ENCODE assay signal across 8 cellular contexts in genomic region chr16:10256855-10257641, GRCh38.
DNase-seq lines count a peak whose midpoint lies in the region; ATAC-seq lines count a peak whose summit lies in the region.

No MANE protein-coding gene starts in this region.

- H3K36me3 Mint-ChIP-seq in activated naive CD8-positive, alpha-beta T cell treated with anti-CD3 and anti-CD28 coated beads, Interleukin-2, amount 50 U/mL, for 24 hours (ENCODE audit: low read depth): no peaks in the 10 kb centered on the region

- DNase-seq in EH (ENCODE audit: low read depth): peak; percentile 34
- peak; percentile 50 for DNase-seq in SW480 (ENCODE audit: low spot score)
- DNase-seq in activated naive CD8-positive, alpha-beta T cell treated with anti-CD3 and anti-CD28 coated beads, Interleukin-2, amount 50 U/mL, for 24 hours: peak; percentile 56
- DNase-seq in iPS-NIHi11 (ENCODE audit: low spot score): peak; percentile 86
- DNase-seq in stimulated activated CD4-positive, alpha-beta T cell treated with anti-CD3 and anti-CD28 coated beads, Interleukin-2, amount 100 ng/mL, for 24 hours: peak; percentile 51 to 52
- DNase-seq in dedifferentiated amniotic fluid mesenchymal stem cell (ENCODE audit: extremely low spot score): no peak
- no peak for DNase-seq in NCI-H1694 (lab: John Stamatoyannopoulos, UW)

- H3K4me3 Mint-ChIP-seq in activated naive CD8-positive, alpha-beta T cell treated with anti-CD3 and anti-CD28 coated beads, Interleukin-2, amount 50 U/mL, for 24 hours: no peak overlapping the region

- peaks cover 8% of the 10 kb centered on the region for H3K27me3 Mint-ChIP-seq in activated naive CD8-positive, alpha-beta T cell treated with anti-CD3 and anti-CD28 coated beads, Interleukin-2, amount 50 U/mL, for 24 hours

- H3K9me3 Mint-ChIP-seq in activated naive CD8-positive, alpha-beta T cell treated with anti-CD3 and anti-CD28 coated beads, Interleukin-2, amount 50 U/mL, for 24 hours: no peaks in the 10 kb centered on the region

- H3K4me1 Mint-ChIP-seq in activated naive CD8-positive, alpha-beta T cell treated with anti-CD3 and anti-CD28 coated beads, Interleukin-2, amount 50 U/mL, for 24 hours: peaks cover 11% of the 10 kb centered on the region

- no peak overlapping the region for H3K27ac Mint-ChIP-seq in activated naive CD8-positive, alpha-beta T cell treated with anti-CD3 and anti-CD28 coated beads, Interleukin-2, amount 50 U/mL, for 24 hours

- ATAC-seq in HG03108 (IDR thresholded peaks at IDR 0.05; ENCODE audit: unreplicated experiment): peak; percentile 56
- peak; percentile 46 for ATAC-seq in activated naive CD8-positive, alpha-beta T cell treated with anti-CD3 and anti-CD28 coated beads, Interleukin-2, amount 50 U/mL, for 24 hours

Comparison
In these comparisons a context has a peak if more than half of its experiments do, and no peak if none do; other contexts are left out.
1. DNase-seq: peak in EH (single experiment), SW480 (single experiment), activated naive CD8-positive, alpha-beta T cell treated with anti-CD3 and anti-CD28 coated beads, Interleukin-2, amount 50 U/mL, for 24 hours (single experiment), iPS-NIHi11 (single experiment) and stimulated activated CD4-positive, alpha-beta T cell treated with anti-CD3 and anti-CD28 coated beads, Interleukin-2, amount 100 ng/mL, for 24 hours (2 of 2); none in dedifferentiated amniotic fluid mesenchymal stem cell (single experiment) and NCI-H1694 (single experiment).